Comparison of ENCODE assay signal across 8 cellular contexts in the genomic region with DNA sequence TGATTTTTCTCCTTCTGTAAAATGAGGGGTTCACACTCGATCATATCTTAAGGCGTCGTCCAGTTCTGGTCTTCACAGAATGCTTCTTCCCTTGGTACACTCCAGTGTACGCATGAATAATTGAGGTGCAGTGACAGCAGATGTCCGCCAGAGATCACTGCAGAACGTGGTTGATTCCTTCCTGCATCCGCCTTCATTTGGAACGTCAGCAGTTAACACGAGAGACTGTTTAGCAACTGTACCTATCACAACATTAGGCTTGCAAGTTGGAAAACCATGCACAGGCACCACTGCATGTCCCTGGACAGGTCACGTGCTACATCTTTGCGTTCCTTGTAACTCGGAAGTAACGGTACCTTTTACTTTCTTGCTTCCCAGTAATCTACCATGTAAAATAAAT.
A peak's percentile ranks its signal among the peaks of the same experiment; 100 is the strongest.
DNase-seq lines count a peak whose midpoint lies in the region; ATAC-seq and TF ChIP-seq lines count a peak whose summit lies in the region.

No MANE protein-coding gene starts in this region.

- no peaks in the 10 kb centered on the region for H3K27me3 Mint-ChIP-seq in activated CD4-positive, alpha-beta T cell treated with anti-CD3 and anti-CD28 coated beads, Interleukin-2, amount 10 ng/mL, durations not matched to agents 7 days and 5 days

- H3K4me3 ChIP-seq in heart right ventricle: no peak overlapping the region
- H3K4me3 ChIP-seq in neuronal stem cell (ENCODE audit: low read length in 2 of 2): no peak overlapping the region

- H4K8ac ChIP-seq in neuronal stem cell (ENCODE audit: low read depth, low read length): no peak overlapping the region

- H3K79me1 ChIP-seq in neuronal stem cell (ENCODE audit: low read depth, low read length): no peaks in the 10 kb centered on the region

- H3K9me3 ChIP-seq in heart right ventricle (no peaks in the 10 kb centered on the region), neuronal stem cell (replicated peaks in 1 of 2; ENCODE audit: control insufficient read depth in 2 of 2, insufficient read depth in 1 of 2, low read depth in 1 of 2, low read length in 2 of 2) (no peaks in the 10 kb centered on the region)

- H3K4me1 Mint-ChIP-seq in activated CD4-positive, alpha-beta T cell treated with anti-CD3 and anti-CD28 coated beads, Interleukin-2, amount 10 ng/mL, durations not matched to agents 7 days and 5 days: no peaks in the 10 kb centered on the region

- H2BK12ac ChIP-seq in neuronal stem cell (ENCODE audit: low read length): no peak overlapping the region

- H3K36me3 ChIP-seq in heart right ventricle (no peaks in the 10 kb centered on the region), neuronal stem cell (replicated peaks in 1 of 2; ENCODE audit: control insufficient read depth in 2 of 2, insufficient read depth in 2 of 2, low read length in 2 of 2) (no peaks in the 10 kb centered on the region)

- no peak overlapping the region for H3K4me2 ChIP-seq in neuronal stem cell (ENCODE audit: insufficient read depth, low read length, poor library complexity, severe bottlenecking)

- no peak overlapping the region for H2BK120ac ChIP-seq in neuronal stem cell (ENCODE audit: low read depth, low read length)

- H3K4me1 ChIP-seq in heart right ventricle (no peaks in the 10 kb centered on the region), neuronal stem cell (ENCODE audit: control insufficient read depth in 2 of 2, insufficient read depth in 1 of 2, low read depth in 1 of 2, low read length in 2 of 2) (no peaks in the 10 kb centered on the region)

- H2BK5ac ChIP-seq in neuronal stem cell (ENCODE audit: low read length): no peak overlapping the region

- CTCF ChIA-PET in activated CD4-positive, alpha-beta T cell treated with anti-CD3 and anti-CD28 coated beads, Interleukin-2, amount 10 ng/mL, durations not matched to agents 7 days and 5 days (lab: Charles Lee): no interaction called here

- peak in 1 of 2 donors; percentile 3 for DNase-seq in heart right ventricle
- no peak for DNase-seq in cardiac septum (ENCODE audit: low spot score)
- peak; percentile 37 for DNase-seq in activated CD4-positive, alpha-beta T cell treated with anti-CD3 and anti-CD28 coated beads, Interleukin-2, amount 10 ng/mL, durations not matched to agents 7 days and 5 days
- peak; percentile 19 for DNase-seq in epidermal melanocyte (ENCODE audit: insufficient read length, low spot score)
- peak; percentile 39 for DNase-seq in neuronal stem cell (ENCODE audit: low spot score)
- DNase-seq in NCI-H1417 treated with DMSO at 0.1 percent for 48 hours (lab: John Stamatoyannopoulos, UW): no peak
- DNase-seq in NCI-H2081 treated with DMSO at 0.1 percent for 48 hours (lab: John Stamatoyannopoulos, UW): no peak

- no peaks in the 10 kb centered on the region for H3K36me3 Mint-ChIP-seq in activated CD4-positive, alpha-beta T cell treated with anti-CD3 and anti-CD28 coated beads, Interleukin-2, amount 10 ng/mL, durations not matched to agents 7 days and 5 days (ENCODE audit: low read depth)

- TF ChIP-seq CTCF in heart right ventricle (IDR thresholded peaks at IDR 0.05): peak; percentile 21 to 70 (median 60)

- H3K18ac ChIP-seq in neuronal stem cell (ENCODE audit: low read length): no peak overlapping the region

- POLR2A ChIA-PET in activated CD4-positive, alpha-beta T cell treated with anti-CD3 and anti-CD28 coated beads, Interleukin-2, amount 10 ng/mL, durations not matched to agents 7 days and 5 days (lab: Charles Lee): no interaction called here

- H3K9me3 Mint-ChIP-seq in activated CD4-positive, alpha-beta T cell treated with anti-CD3 and anti-CD28 coated beads, Interleukin-2, amount 10 ng/mL, durations not matched to agents 7 days and 5 days: no peaks in the 10 kb centered on the region

- H3K27ac ChIP-seq in heart right ventricle (no peak overlapping the region), neuronal stem cell (replicated peaks; ENCODE audit: low read length) (no peak overlapping the region)

- peak in 1 of 8 donors; percentile 61 for ATAC-seq in heart right ventricle
- ATAC-seq in HG03442 (IDR thresholded peaks at IDR 0.05; ENCODE audit: unreplicated experiment): peak; percentile 76

- no peak overlapping the region for H3K4ac ChIP-seq in neuronal stem cell (ENCODE audit: low read length)

- H3K14ac ChIP-seq in neuronal stem cell (ENCODE audit: low read length): no peak overlapping the region

- H4K91ac ChIP-seq in neuronal stem cell (ENCODE audit: low read depth, low read length, poor library complexity): no peak overlapping the region

- H3K27me3 ChIP-seq in heart right ventricle (peaks cover 0 to 34% (median 0%) of the 10 kb centered on the region in 7 donors), neuronal stem cell (ENCODE audit: control insufficient read depth in 3 of 3, insufficient read depth in 3 of 3, low read depth in 1 of 3, low read length in 3 of 3) (no peaks in the 10 kb centered on the region)

- H2AK5ac ChIP-seq in neuronal stem cell (ENCODE audit: low read depth, low read length): no peak overlapping the region

- no peak overlapping the region for H3K9ac ChIP-seq in neuronal stem cell (ENCODE audit: low read depth, low read length, poor library complexity)

- no peak overlapping the region for H3K27ac Mint-ChIP-seq in activated CD4-positive, alpha-beta T cell treated with anti-CD3 and anti-CD28 coated beads, Interleukin-2, amount 10 ng/mL, durations not matched to agents 7 days and 5 days

- H3K4me3 Mint-ChIP-seq in activated CD4-positive, alpha-beta T cell treated with anti-CD3 and anti-CD28 coated beads, Interleukin-2, amount 10 ng/mL, durations not matched to agents 7 days and 5 days: no peak overlapping the region

- WGBS in heart right ventricle, 2 donors: 10 to 17% methylated on average over 13 of the region's 13 CpGs
- WGBS in neuronal stem cell (ENCODE audit: extremely low coverage in 2 of 2, insufficient read length in 2 of 2, insufficient replicate concordance in 1 of 2), 2 donors: no CpG with 5 or more reads among the region's 13 CpGs

- no peak overlapping the region for H3K23ac ChIP-seq in neuronal stem cell (ENCODE audit: low read depth, low read length, poor library complexity)

- H2BK15ac ChIP-seq in neuronal stem cell (ENCODE audit: low read length): no peak overlapping the region

- H2AFZ ChIP-seq in neuronal stem cell (ENCODE audit: low read length): no peak overlapping the region

- intact Hi-C loops in heart right ventricle (cut with DNase I): loop anchor here in 7 of 10 donors (2.0 to 10.0 kb wide), 6 partner anchors 429 to 1149 kb away; a partner anchor contains a TSS
- intact Hi-C loops in cardiac septum (cut with DNase I): loop anchor here (10.0 kb wide), 1 partner anchor 429 kb away; a partner anchor contains a TSS

Comparison
In these comparisons a context has a peak if more than half of its experiments do, and no peak if none do; other contexts are left out.
1. DNase-seq: peak in activated CD4-positive, alpha-beta T cell treated with anti-CD3 and anti-CD28 coated beads, Interleukin-2, amount 10 ng/mL, durations not matched to agents 7 days and 5 days (single experiment), epidermal melanocyte (single experiment) and neuronal stem cell (single experiment); none in cardiac septum (single experiment), NCI-H1417 treated with DMSO at 0.1 percent for 48 hours (single experiment) and NCI-H2081 treated with DMSO at 0.1 percent for 48 hours (single experiment).